11 cellular contexts compared by ENCODE assay signal in genomic region chr14:33948143-33948962, GRCh38. TPM values are rescaled to one million over a fixed set of nuclear protein-coding genes. Genes with fewer than 3 reads are reported as not detected.
DNase-seq lines count a peak whose midpoint lies in the region; ATAC-seq, FAIRE-seq and TF ChIP-seq lines count a peak whose summit lies in the region.
"Had no signal": no experiment of that assay in that cellular context is flagged by ENCODE, and none has a peak within 500 bp of the region (broad histone marks: within the 10 kb centered on the region; RNA-seq: fewer than 3 reads in every experiment).

No MANE protein-coding gene starts in this region.

- peak overlapping the region; percentile 58 for H3K27ac ChIP-seq in colonic mucosa

- POLR2A ChIA-PET in Caco-2 (lab: Charles Lee), result interaction anchor here (0.6 kb wide), 2 partner anchors 754 to 1878 kb away, joined by 3 read pairs; partner anchors contain the start of gene BRMS1L

- intact Hi-C loops in Caco-2 (cut with micrococcal nuclease; ENCODE audit: unreplicated experiment) (no loop called here), colonic mucosa (cut with DNase I) (no loop called here)

- no TSS peak for BruUV-seq in Caco-2 (replicated peaks; lab: Mats Ljungman, UMichigan)

- H3K4me1 ChIP-seq in Caco-2, result peaks cover 9% of the 10 kb centered on the region
- peaks cover 3% of the 10 kb centered on the region for H3K4me1 ChIP-seq in colonic mucosa

- peak overlapping the region in 1 of 2 donors; percentile 84 for H3K9ac ChIP-seq in colonic mucosa (ENCODE audit: low read depth in 2 of 2, low read length in 2 of 2)

- H3K27ac Mint-ChIP-seq in Caco-2 (ENCODE audit: unreplicated experiment) (no peak overlapping the region), nephron (peak overlapping the region in 2 of 3 experiments; percentile 21 to 62)

- H3K9me3 ChIP-seq in Caco-2 (no peaks in the 10 kb centered on the region), colonic mucosa (no peaks in the 10 kb centered on the region)

- no peak for DNase-seq in Caco-2
- DNase-seq in HT-29 (ENCODE audit: low spot score), result peak; percentile 12
- no peak for DNase-seq in colonic mucosa
- DNase-seq in CD1c-positive myeloid dendritic cell (ENCODE audit: extremely low spot score), result no peak
- DNase-seq in GM19239 (ENCODE audit: insufficient read length, low spot score), result no peak
- DNase-seq in mucosa of gallbladder (ENCODE audit: low spot score), result no peak
- DNase-seq: amygdala; DMS153; stimulated activated CD4-positive, alpha-beta T cell treated with anti-CD3 and anti-CD28 coated beads, Interleukin-4, amount 100 ng/mL, for 4 hours had no signal

- peaks cover 6% of the 10 kb centered on the region for H3K36me3 Mint-ChIP-seq in Caco-2 (ENCODE audit: insufficient read depth, unreplicated experiment)
- no peaks in the 10 kb centered on the region for H3K36me3 Mint-ChIP-seq in nephron (ENCODE audit: low read depth)

- H3K27me3 ChIP-seq in Caco-2 (replicated peaks; ENCODE audit: control insufficient read depth, insufficient read depth, low read length) (no peaks in the 10 kb centered on the region), colonic mucosa (no peaks in the 10 kb centered on the region)

- TF ChIP-seq CTCF in Caco-2 (IDR thresholded peaks at IDR 0.05; ENCODE audit: insufficient read depth in 1 of 2, low read depth in 1 of 2, low read length in 1 of 2, severe bottlenecking in 1 of 2, unreplicated experiment in 1 of 2) (no peak), colonic mucosa (IDR thresholded peaks at IDR 0.05) (no peak), nephron (IDR thresholded peaks at IDR 0.05; ENCODE audit: unreplicated experiment in 3 of 3) (no peak)

- H3K4me3 Mint-ChIP-seq in Caco-2 (ENCODE audit: unreplicated experiment) (peak overlapping the region; percentile 92), nephron (peak overlapping the region; percentile 86 to 94 (median 90))

- H3K27me3 Mint-ChIP-seq in Caco-2 (ENCODE audit: insufficient read depth, unreplicated experiment) (no peaks in the 10 kb centered on the region), nephron (ENCODE audit: low read depth) (peaks cover 19% of the 10 kb centered on the region)

- no peak for FAIRE-seq in GM19239 (lab: Jason Lieb, UNC)

- no peaks in the 10 kb centered on the region for H3K36me3 ChIP-seq in Caco-2 (ENCODE audit: control insufficient read depth, insufficient read depth, low read length)
- H3K36me3 ChIP-seq in colonic mucosa, result no peaks in the 10 kb centered on the region

- ATAC-seq in GM21526 (IDR thresholded peaks at IDR 0.05; ENCODE audit: low FRiP score, unreplicated experiment), result no peak

- H3K9me3 Mint-ChIP-seq in Caco-2 (ENCODE audit: unreplicated experiment) (no peaks in the 10 kb centered on the region), nephron (no peaks in the 10 kb centered on the region)

- H3K4me3 ChIP-seq in Caco-2 (ENCODE audit: low read depth, low read length) (no peak overlapping the region), colonic mucosa (peak overlapping the region; percentile 59)

- CTCF ChIA-PET in Caco-2 (lab: Charles Lee), result no interaction called here

- H3K4me1 Mint-ChIP-seq in Caco-2 (ENCODE audit: low read depth, unreplicated experiment), result peaks cover 10% of the 10 kb centered on the region
- H3K4me1 Mint-ChIP-seq in nephron, result peaks cover 58% of the 10 kb centered on the region

RNA-seq across cellular contexts. Expression of gene EGLN3, which starts 2.5 kb away (rescaled TPM):
- total RNA-seq in Caco-2 (2022), result 9.5 and 12.0 TPM in 2 replicates
- total RNA-seq in HT-29 (2014; rRNA removed; shearing (Covaris generic)), result 5.0 and 6.8 TPM in 2 replicates
- total RNA-seq in colonic mucosa, result 100 to 1,000 TPM in 1 of 2 donors, 10 to 100 TPM in 1; 86.3 to 292 TPM
- total RNA-seq in mucosa of gallbladder, result 51.5 TPM
